8 cellular contexts compared by ENCODE assay signal in genomic region chr16:53282975-53283946, GRCh38.
DNase-seq lines count a peak whose midpoint lies in the region; ATAC-seq, FAIRE-seq and TF ChIP-seq lines count a peak whose summit lies in the region.

No MANE protein-coding gene starts in this region.

- TF ChIP-seq CTCF in K562 (IDR thresholded peaks at IDR 0.05 in 2 of 3, conservative IDR thresholded peaks at IDR 0.05 in 1 of 3; ENCODE audit: insufficient read depth in 2 of 3, low read depth in 1 of 3, low read length in 3 of 3), result peak in 2 of 3 experiments; percentile 37 to 44; a peak in 3 of 6 replicates

- no peaks in the 10 kb centered on the region for H3K79me2 ChIP-seq in K562 (ENCODE audit: control insufficient read depth, insufficient read depth, low read length)

- no peak for FAIRE-seq in K562 (lab: Jason Lieb, UNC)

- intact Hi-C loops in K562 (cut with micrococcal nuclease), result loop anchor here (10.0 kb wide), 1 partner anchor 228 kb away; the partner anchor contains the start of genes CHD9 and CHD9NB
- intact Hi-C loops in posterior cingulate gyrus (cut with DNase I), result loop anchor here (2.0 to 5.0 kb wide), 2 partner anchors 152 to 226 kb away; no protein-coding TSS in a partner anchor

- no peak for TF ChIP-seq POLR2A in K562 (conservative IDR thresholded peaks at IDR 0.05)

- no peaks in the 10 kb centered on the region for H3K27me3 ChIP-seq in K562 (ENCODE audit: control insufficient read depth in 2 of 2, insufficient read depth in 2 of 2, low read length in 2 of 2)

- H3K4me3 ChIP-seq in K562, result no peak overlapping the region

- H3K4me2 ChIP-seq in K562 (ENCODE audit: insufficient read depth, low read length), result no peak overlapping the region

- H3K9me1 ChIP-seq in K562 (ENCODE audit: control insufficient read depth, insufficient read depth, low read length), result no peaks in the 10 kb centered on the region

- no peaks in the 10 kb centered on the region for H3K4me1 ChIP-seq in K562 (replicated peaks in 1 of 2; ENCODE audit: control insufficient read depth in 2 of 2, insufficient read depth in 2 of 2, low read length in 2 of 2)

- ATAC-seq in K562, result no peak
- ATAC-seq in HG02981 (IDR thresholded peaks at IDR 0.05; ENCODE audit: unreplicated experiment), result no peak

- DNase-seq in SIG-M5 treated with dmso at 0.1 percent for 504 hours (lab: John Stamatoyannopoulos, UW; ENCODE audit: unreplicated experiment), result peak; percentile 11
- no peak for DNase-seq in SIG-M5 (lab: John Stamatoyannopoulos, UW)
- peak; percentile 3 for DNase-seq in NCI-H2107 (lab: John Stamatoyannopoulos, UW)
- peak in 2 of 4 experiments; percentile 21 to 22 for DNase-seq in K562 (ENCODE audit: extremely low read depth in 1 of 4, low spot score in 3 of 4)
- DNase-seq in kidney tubule cell (ENCODE audit: low spot score), result peak; percentile 59
- no peak for DNase-seq in posterior cingulate gyrus
- no peak for DNase-seq in stimulated activated CD4-positive, alpha-beta T cell treated with anti-CD3 and anti-CD28 coated beads, Interleukin-4, amount 100 ng/mL, for 24 hours

- no TSS peak for BruUV-seq in K562 (replicated peaks; lab: Mats Ljungman, UMichigan)

- POLR2A ChIA-PET in K562 (lab: Yijun Ruan, JAX), result no interaction called here

- 77% methylated on average over 3 of the region's 3 CpGs for WGBS in K562 (ENCODE audit: insufficient coverage, low coverage, missing lambda C conversion rate)

- no peak overlapping the region for H3K27ac ChIP-seq in K562 (ENCODE audit: extremely low read depth, low read depth, low read length)

- no peak overlapping the region for H3K9ac ChIP-seq in K562 (ENCODE audit: insufficient read depth in 1 of 2, low read depth in 2 of 2, low read length in 2 of 2)

- peak; percentile 11 to 53; a peak in 2 of 4 replicates for TF ChIP-seq RAD21 in K562 (CRISPR knock-in tag; conservative IDR thresholded peaks at IDR 0.05 in 1 of 2, IDR thresholded peaks at IDR 0.05 in 1 of 2)

- in situ Hi-C loops in K562 (cut with MboI), result no loop called here

- CTCF ChIA-PET in K562 (lab: Yijun Ruan, JAX; ENCODE audit: low intra/inter-chr PET ratio), result interaction anchor here (1.4 to 1.6 kb wide), 2 partner anchors 153 to 229 kb away, joined by 3 to 8 read pairs; partner anchors contain the start of gene CHD9

- H3K9me3 ChIP-seq in K562 (replicated peaks; ENCODE audit: control insufficient read depth, insufficient read depth, low read depth, low read length), result no peaks in the 10 kb centered on the region

- TF ChIP-seq EP300 in K562 (IDR thresholded peaks at IDR 0.05; ENCODE audit: low read length), result no peak

- no peaks in the 10 kb centered on the region for H4K20me1 ChIP-seq in K562 (replicated peaks; ENCODE audit: control insufficient read depth, insufficient read depth, low read length)

- no peak overlapping the region for H2AFZ ChIP-seq in K562 (ENCODE audit: low read depth, low read length)

- H3K36me3 ChIP-seq in K562 (ENCODE audit: control insufficient read depth, insufficient read depth, low read length), result peaks cover 81% of the 10 kb centered on the region

TF ChIP-seq in K562, 482 proteins besides CTCF, POLR2A, EP300 and RAD21:
- no peak for TF ChIP-seq PTTG1 (tag; IDR thresholded peaks at IDR 0.05; ENCODE audit: low read depth)
- no peak for TF ChIP-seq LCOR (CRISPR knock-in tag; IDR thresholded peaks at IDR 0.05)
- TF ChIP-seq ILK (tag; IDR thresholded peaks at IDR 0.05; ENCODE audit: borderline replicate concordance, low read depth), result no peak
- TF ChIP-seq HNRNPL (IDR thresholded peaks at IDR 0.05; ENCODE audit: low read depth, low read length), result no peak
- TF ChIP-seq ZNF518B (CRISPR knock-in tag; IDR thresholded peaks at IDR 0.05), result no peak
- no peak for TF ChIP-seq CBFA2T3 (IDR thresholded peaks at IDR 0.05)
- no peak for TF ChIP-seq DNMT1 (IDR thresholded peaks at IDR 0.05)
- TF ChIP-seq BMI1 (IDR thresholded peaks at IDR 0.05; ENCODE audit: low read length), result no peak
- TF ChIP-seq MYBL2 (IDR thresholded peaks at IDR 0.05; ENCODE audit: low read depth), result no peak
- TF ChIP-seq MYBL2 (CRISPR knock-in tag; IDR thresholded peaks at IDR 0.05; ENCODE audit: borderline replicate concordance), result no peak
- no peak for TF ChIP-seq SMAD4 (CRISPR knock-in tag; conservative IDR thresholded peaks at IDR 0.05)
- TF ChIP-seq ZNF696 (CRISPR knock-in tag; conservative IDR thresholded peaks at IDR 0.05), result no peak
- no peak for TF ChIP-seq BACH1 (tag; IDR thresholded peaks at IDR 0.05)
- no peak for TF ChIP-seq CHD2 (IDR thresholded peaks at IDR 0.05; ENCODE audit: low read depth, low read length)
- TF ChIP-seq TAF9B (IDR thresholded peaks at IDR 0.05; ENCODE audit: partially characterized antibody), result no peak
- TF ChIP-seq CHD1 (IDR thresholded peaks at IDR 0.05; ENCODE audit: low read length), result no peak
- no peak for TF ChIP-seq GABPB2 (CRISPR knock-in tag; conservative IDR thresholded peaks at IDR 0.05)
TF ChIP-seq in K562: peak in this region for 0.

Comparison
In these comparisons a context has a peak if more than half of its experiments do, and no peak if none do; other contexts are left out.
1. DNase-seq: peak in SIG-M5 treated with dmso at 0.1 percent for 504 hours (single experiment), NCI-H2107 (single experiment) and kidney tubule cell (single experiment); none in SIG-M5 (single experiment), posterior cingulate gyrus (0 of 10) and stimulated activated CD4-positive, alpha-beta T cell treated with anti-CD3 and anti-CD28 coated beads, Interleukin-4, amount 100 ng/mL, for 24 hours (single experiment).